8 cellular contexts compared by ENCODE assay signal in the genomic region with DNA sequence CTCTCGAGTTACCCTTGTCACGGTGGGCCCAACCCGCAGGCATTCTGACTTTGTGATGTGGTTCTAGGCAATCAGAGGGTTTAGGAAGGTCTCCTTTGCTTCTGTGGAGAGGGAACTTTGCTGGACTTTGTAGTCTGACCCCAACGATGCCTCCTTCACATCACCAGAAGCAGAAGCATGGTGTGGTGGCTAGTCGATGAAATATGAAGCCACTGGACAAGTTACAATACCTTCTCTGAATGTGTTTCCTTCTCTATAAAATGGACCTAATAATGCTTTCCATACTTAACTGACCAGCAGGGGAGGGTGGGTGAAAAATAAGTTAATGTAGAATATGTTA. TPM values are rescaled to one million over a fixed set of nuclear protein-coding genes. Genes with fewer than 3 reads are reported as not detected.
DNase-seq lines count a peak whose midpoint lies in the region; ATAC-seq, FAIRE-seq and TF ChIP-seq lines count a peak whose summit lies in the region.

No MANE protein-coding gene starts in this region.

- peaks cover 14% of the 10 kb centered on the region for H3K9me3 Mint-ChIP-seq in Caco-2 (ENCODE audit: unreplicated experiment)

- DNase-seq in Caco-2 = no peak
- no peak for DNase-seq in SJSA1 (ENCODE audit: low read depth in 1 of 2, low spot score in 2 of 2)
- no peak for DNase-seq in fibroblast of villous mesenchyme (ENCODE audit: low read depth)
- DNase-seq in pancreas = no peak
- DNase-seq in posterior vena cava (ENCODE audit: low spot score) = no peak
- no peak for DNase-seq in frontal cortex (ENCODE audit: low spot score in 2 of 2)
- DNase-seq in D721Med (ENCODE audit: insufficient read length, low spot score) = no peak
- no peak for DNase-seq in DMS53 (lab: John Stamatoyannopoulos, UW)

- H3K27ac ChIP-seq in SJSA1 = no peak overlapping the region
- H3K27ac ChIP-seq in pancreas = peak overlapping the region in 3 of 4 donors; percentile 30 to 52 (median 51)

- H3K4me3 ChIP-seq in Caco-2 (ENCODE audit: low read depth, low read length) (peak overlapping the region; percentile 66), SJSA1 (peak overlapping the region; percentile 23), fibroblast of villous mesenchyme (ENCODE audit: low read depth, low read length) (peak overlapping the region; percentile 81), pancreas (peak overlapping the region; percentile 56 to 88 (median 82))

- peaks cover 3% of the 10 kb centered on the region for H3K27me3 Mint-ChIP-seq in Caco-2 (ENCODE audit: insufficient read depth, unreplicated experiment)

- no peaks in the 10 kb centered on the region for H3K4me1 Mint-ChIP-seq in Caco-2 (ENCODE audit: low read depth, unreplicated experiment)

- WGBS in pancreas, 2 donors = 1% methylated on average over 5 of the region's 5 CpGs

- CTCF ChIA-PET in Caco-2 (lab: Charles Lee) = no interaction called here

- peak overlapping the region; percentile 82 for H3K4me3 Mint-ChIP-seq in Caco-2 (ENCODE audit: unreplicated experiment)

- H3K36me3 ChIP-seq in Caco-2 (ENCODE audit: control insufficient read depth, insufficient read depth, low read length) (no peaks in the 10 kb centered on the region), SJSA1 (no peaks in the 10 kb centered on the region), pancreas (no peaks in the 10 kb centered on the region)

- POLR2A ChIA-PET in Caco-2 (lab: Charles Lee) = no interaction called here

- no peaks in the 10 kb centered on the region for H3K36me3 Mint-ChIP-seq in Caco-2 (ENCODE audit: insufficient read depth, unreplicated experiment)

- no peak for FAIRE-seq in pancreas (lab: Jason Lieb, UNC)
- FAIRE-seq in frontal cortex (lab: Jason Lieb, UNC) = no peak
- FAIRE-seq in D721Med (lab: Jason Lieb, UNC) = no peak

- H3K9me3 ChIP-seq in Caco-2 (no peaks in the 10 kb centered on the region; the same call in 1 of the 2 replicates), SJSA1 (replicated peaks) (no peaks in the 10 kb centered on the region), pancreas (no peaks in the 10 kb centered on the region)

- peak overlapping the region; percentile 74 for H3K27ac Mint-ChIP-seq in Caco-2 (ENCODE audit: unreplicated experiment)

- TF ChIP-seq CTCF in Caco-2 (IDR thresholded peaks at IDR 0.05; ENCODE audit: insufficient read depth in 1 of 2, low read depth in 1 of 2, low read length in 1 of 2, severe bottlenecking in 1 of 2, unreplicated experiment in 1 of 2) (no peak), fibroblast of villous mesenchyme (IDR thresholded peaks at IDR 0.05; ENCODE audit: insufficient read depth, low read depth, low read length) (no peak), pancreas (IDR thresholded peaks at IDR 0.05) (no peak), D721Med (IDR thresholded peaks at IDR 0.05; ENCODE audit: insufficient read depth, missing control alignments) (no peak)

- intact Hi-C loops in Caco-2 (cut with micrococcal nuclease; ENCODE audit: unreplicated experiment) = no loop called here
- intact Hi-C loops in pancreas (cut with DNase I) = no loop called here
- intact Hi-C loops in posterior vena cava (cut with DNase I) = no loop called here

- no peaks in the 10 kb centered on the region for H3K4me1 ChIP-seq in Caco-2
- H3K4me1 ChIP-seq in SJSA1 (replicated peaks) = 0 out of 2 replicates have a peak, but pooled peaks cover 3% of the 10 kb centered on the region
- H3K4me1 ChIP-seq in pancreas = peaks cover 0 to 4% (median 4%) of the 10 kb centered on the region in 3 donors

- BruUV-seq in Caco-2 (replicated peaks; lab: Mats Ljungman, UMichigan) = no TSS peak

- no peaks in the 10 kb centered on the region for H3K27me3 ChIP-seq in Caco-2 (replicated peaks; ENCODE audit: control insufficient read depth, insufficient read depth, low read length)
- H3K27me3 ChIP-seq in SJSA1 (replicated peaks) = 0 out of 2 replicates have a peak, but pooled peaks cover 4% of the 10 kb centered on the region
- H3K27me3 ChIP-seq in pancreas = no peaks in the 10 kb centered on the region

- peak in 3 of 4 donors; percentile 6 to 13 (median 9) for ATAC-seq in pancreas

RNA-seq across cellular contexts. Expression of a gene that starts 0.6 kb away (rescaled TPM):
- total RNA-seq in Caco-2 (2022) (2.1 and 4.0 TPM in 2 replicates), fibroblast of villous mesenchyme (3.5 and 4.3 TPM in 2 replicates), pancreas (1 to 10 TPM; 4.1 to 8.3 (median 6.2) TPM), posterior vena cava (1 to 10 TPM; 4.8 to 6.1 TPM), frontal cortex (12.2 TPM)
- not detected in 2 replicates for total RNA-seq in SJSA1 (2014; rRNA removed; shearing (Covaris generic))
- 10 to 100 TPM in 1 of 2 donors, 1 to 10 TPM in 1; 4.8 to 11.8 TPM for polyA plus RNA-seq in pancreas

Comparison
In these comparisons a context has a peak if more than half of its experiments do, and no peak if none do; other contexts are left out.
1. H3K4me3 ChIP-seq: peak in every context shown above with its lines; median percentile 82 in pancreas; 81 in fibroblast of villous mesenchyme; 66 in Caco-2; 23 in SJSA1.